8 cellular contexts compared by ENCODE assay signal in the genomic region with DNA sequence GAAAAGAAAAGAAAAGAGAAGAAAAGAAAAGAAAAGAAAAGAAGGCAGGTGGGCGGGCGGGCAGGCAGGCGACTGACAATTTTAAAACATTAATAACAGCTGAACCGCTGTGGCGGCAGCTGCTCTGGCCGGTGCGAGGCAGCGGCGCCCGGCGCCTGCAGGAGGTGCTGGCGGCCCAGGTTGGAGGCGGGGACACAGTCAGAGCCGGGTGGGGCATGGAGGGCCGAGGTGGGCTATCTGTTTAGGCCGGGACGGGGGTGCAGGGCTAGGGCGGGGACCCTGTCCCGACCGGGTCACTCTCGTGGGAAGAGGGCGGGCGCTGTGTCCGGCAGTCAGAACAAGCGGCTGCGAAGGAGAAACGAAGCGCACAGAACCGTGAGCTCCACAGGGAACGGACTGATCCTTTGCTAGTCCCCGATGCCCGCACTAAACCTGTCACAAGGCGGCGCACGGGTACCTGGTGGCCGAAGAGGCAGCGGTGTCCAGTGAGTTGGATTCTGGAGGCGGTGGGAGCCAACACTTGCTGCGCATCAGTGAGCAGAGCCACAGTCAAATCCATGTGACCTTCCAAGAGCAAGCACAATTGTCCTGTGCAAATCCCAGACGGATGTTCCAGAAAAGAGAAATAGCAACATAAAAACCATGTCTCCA. TPM values are rescaled to one million over a fixed set of nuclear protein-coding genes. Genes with fewer than 3 reads are reported as not detected.
DNase-seq lines count a peak whose midpoint lies in the region; ATAC-seq and TF ChIP-seq lines count a peak whose summit lies in the region.

No MANE protein-coding gene starts in this region.

- H3K36me3 ChIP-seq in HEK293 (ENCODE audit: control insufficient read depth in 2 of 2, insufficient read depth in 1 of 2, low read length in 2 of 2) = no peaks in the 10 kb centered on the region
- no peaks in the 10 kb centered on the region for H3K36me3 ChIP-seq in MG63
- no peaks in the 10 kb centered on the region for H3K36me3 ChIP-seq in osteoblast (ENCODE audit: insufficient read depth, low read length)
- no peaks in the 10 kb centered on the region for H3K36me3 ChIP-seq in upper lobe of left lung

- H2AFZ ChIP-seq in osteoblast (ENCODE audit: low read length) = peak overlapping the region; percentile 90

- H3K4me1 ChIP-seq in HEK293 (ENCODE audit: control insufficient read depth, insufficient read depth, low read length) = no peaks in the 10 kb centered on the region
- peaks cover 6% of the 10 kb centered on the region for H3K4me1 ChIP-seq in osteoblast (ENCODE audit: insufficient read depth, low read length)
- peaks cover 0 to 7% (median 3%) of the 10 kb centered on the region in 4 donors for H3K4me1 ChIP-seq in upper lobe of left lung

- H3K9me3 ChIP-seq in HEK293 (ENCODE audit: control insufficient read depth, insufficient read depth, low read depth, low read length) (no peaks in the 10 kb centered on the region), MG63 (peaks cover 2% of the 10 kb centered on the region; the same call in 1 of the 2 replicates), osteoblast (ENCODE audit: low read depth, low read length) (no peaks in the 10 kb centered on the region), upper lobe of left lung (no peaks in the 10 kb centered on the region)

- ATAC-seq in Right ventricle myocardium superior (ENCODE audit: poor library complexity) (peak; percentile 98), upper lobe of left lung (ENCODE audit: low FRiP score in 2 of 2) (peak; percentile 92 to 93)

- H3K4me3 ChIP-seq in HEK293 (ENCODE audit: low read depth, low read length) (peak overlapping the region; percentile 55), MG63 (peak overlapping the region; percentile 65), osteoblast (ENCODE audit: insufficient read depth, low read length) (peak overlapping the region; percentile 75), upper lobe of left lung (peak overlapping the region; percentile 49 to 59 (median 54))

- no peak for TF ChIP-seq EP300 in upper lobe of left lung (IDR thresholded peaks at IDR 0.05)

- intact Hi-C loops in Right ventricle myocardium superior (cut with DNase I) = no loop called here

- no peak overlapping the region for H3K27ac ChIP-seq in HEK293 (ENCODE audit: extremely low read depth, low read depth, low read length)
- H3K27ac ChIP-seq in osteoblast (ENCODE audit: low read depth, low read length) = no peak overlapping the region
- peak overlapping the region in 3 of 4 donors; percentile 27 to 59 (median 37) for H3K27ac ChIP-seq in upper lobe of left lung

- H3K79me2 ChIP-seq in osteoblast (ENCODE audit: insufficient read depth, low read length) = no peaks in the 10 kb centered on the region

- CTCF ChIA-PET in GM10248 (lab: Yijun Ruan, JAX) (interaction anchor here (0.6 to 1.8 kb wide), 10 partner anchors 9 to 87 kb away, joined by 3 to 9 read pairs (median 4); a partner anchor contains a TSS), HEK293 (lab: Yijun Ruan, JAX) (interaction anchor here (0.6 to 3.9 kb wide), 40 partner anchors 9 to 474 kb away, joined by 3 to 41 read pairs (median 4); a partner anchor contains a TSS)

- no peaks in the 10 kb centered on the region for H4K20me1 ChIP-seq in osteoblast (ENCODE audit: insufficient read depth, low read length)

- WGBS in upper lobe of left lung, 2 donors = 3% methylated on average over 18 to 40 of the region's 40 CpGs

- TF ChIP-seq CTCF in GM10248 (IDR thresholded peaks at IDR 0.05; ENCODE audit: control extremely low read depth, extremely low read depth, low read depth, missing control alignments) (peak; percentile 61), HEK293 (tag by site-specific recombination; IDR thresholded peaks at IDR 0.05) (peak; percentile 92), osteoblast (IDR thresholded peaks at IDR 0.05; ENCODE audit: extremely low read depth, low read depth, low read length) (peak; percentile 42), upper lobe of left lung (IDR thresholded peaks at IDR 0.05) (peak; percentile 51 to 73 (median 64))

- peak overlapping the region; percentile 86 for H3K4me2 ChIP-seq in osteoblast (ENCODE audit: insufficient read depth, low read length)

- TF ChIP-seq POLR2A in upper lobe of left lung (IDR thresholded peaks at IDR 0.05) = no peak

- POLR2A ChIA-PET in GM10248 (lab: Yijun Ruan, JAX) = no interaction called here
- POLR2A ChIA-PET in HEK293 (lab: Yijun Ruan, JAX) = interaction anchor here (0.9 to 1.0 kb wide), 2 partner anchors 10 to 11 kb away, joined by 3 read pairs; no protein-coding TSS in a partner anchor

- DNase-seq in GM10248 (ENCODE audit: extremely low spot score) = peak; percentile 79
- peak; percentile 78 for DNase-seq in MG63
- peak; percentile 82 for DNase-seq in SK-N-DZ (ENCODE audit: low spot score)
- DNase-seq in activated naive CD8-positive, alpha-beta T cell treated with anti-CD3 and anti-CD28 coated beads, Interleukin-2, amount 50 U/mL, for 16 hours (ENCODE audit: low read depth, low spot score) = peak; percentile 13
- DNase-seq in Right ventricle myocardium superior = peak; percentile 84
- DNase-seq in osteoblast (ENCODE audit: insufficient read length, low spot score, missing footprints) = peak; percentile 90
- peak; percentile 77 to 94 for DNase-seq in upper lobe of left lung

- no peaks in the 10 kb centered on the region for H3K27me3 ChIP-seq in MG63
- peaks cover 7% of the 10 kb centered on the region for H3K27me3 ChIP-seq in osteoblast (ENCODE audit: insufficient read depth, low read length)
- no peaks in the 10 kb centered on the region for H3K27me3 ChIP-seq in upper lobe of left lung

TF ChIP-seq in HEK293, 187 proteins besides CTCF, POLR2A, EP300 and RAD21 (continues in another document):
- no peak for TF ChIP-seq GLI2 (tag by site-specific recombination; IDR thresholded peaks at IDR 0.05; ENCODE audit: borderline replicate concordance, low read depth)
- TF ChIP-seq ZNF174 (tag by site-specific recombination; IDR thresholded peaks at IDR 0.05) = no peak
- no peak for TF ChIP-seq ZNF211 (tag by site-specific recombination; IDR thresholded peaks at IDR 0.05; ENCODE audit: low read depth)
- TF ChIP-seq, protein P1, sequence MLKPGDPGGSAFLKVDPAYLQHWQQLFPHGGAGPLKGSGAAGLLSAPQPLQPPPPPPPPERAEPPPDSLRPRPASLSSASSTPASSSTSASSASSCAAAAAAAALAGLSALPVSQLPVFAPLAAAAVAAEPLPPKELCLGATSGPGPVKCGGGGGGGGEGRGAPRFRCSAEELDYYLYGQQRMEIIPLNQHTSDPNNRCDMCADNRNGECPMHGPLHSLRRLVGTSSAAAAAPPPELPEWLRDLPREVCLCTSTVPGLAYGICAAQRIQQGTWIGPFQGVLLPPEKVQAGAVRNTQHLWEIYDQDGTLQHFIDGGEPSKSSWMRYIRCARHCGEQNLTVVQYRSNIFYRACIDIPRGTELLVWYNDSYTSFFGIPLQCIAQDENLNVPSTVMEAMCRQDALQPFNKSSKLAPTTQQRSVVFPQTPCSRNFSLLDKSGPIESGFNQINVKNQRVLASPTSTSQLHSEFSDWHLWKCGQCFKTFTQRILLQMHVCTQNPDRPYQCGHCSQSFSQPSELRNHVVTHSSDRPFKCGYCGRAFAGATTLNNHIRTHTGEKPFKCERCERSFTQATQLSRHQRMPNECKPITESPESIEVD (tag by site-specific recombination; IDR thresholded peaks at IDR 0.05) = no peak
- TF ChIP-seq GLIS2 (tag by site-specific recombination; IDR thresholded peaks at IDR 0.05) = peak; percentile 56
- TF ChIP-seq ZNF292 (tag by site-specific recombination; IDR thresholded peaks at IDR 0.05; ENCODE audit: borderline replicate concordance, low read depth) = no peak
- TF ChIP-seq, protein P2, sequence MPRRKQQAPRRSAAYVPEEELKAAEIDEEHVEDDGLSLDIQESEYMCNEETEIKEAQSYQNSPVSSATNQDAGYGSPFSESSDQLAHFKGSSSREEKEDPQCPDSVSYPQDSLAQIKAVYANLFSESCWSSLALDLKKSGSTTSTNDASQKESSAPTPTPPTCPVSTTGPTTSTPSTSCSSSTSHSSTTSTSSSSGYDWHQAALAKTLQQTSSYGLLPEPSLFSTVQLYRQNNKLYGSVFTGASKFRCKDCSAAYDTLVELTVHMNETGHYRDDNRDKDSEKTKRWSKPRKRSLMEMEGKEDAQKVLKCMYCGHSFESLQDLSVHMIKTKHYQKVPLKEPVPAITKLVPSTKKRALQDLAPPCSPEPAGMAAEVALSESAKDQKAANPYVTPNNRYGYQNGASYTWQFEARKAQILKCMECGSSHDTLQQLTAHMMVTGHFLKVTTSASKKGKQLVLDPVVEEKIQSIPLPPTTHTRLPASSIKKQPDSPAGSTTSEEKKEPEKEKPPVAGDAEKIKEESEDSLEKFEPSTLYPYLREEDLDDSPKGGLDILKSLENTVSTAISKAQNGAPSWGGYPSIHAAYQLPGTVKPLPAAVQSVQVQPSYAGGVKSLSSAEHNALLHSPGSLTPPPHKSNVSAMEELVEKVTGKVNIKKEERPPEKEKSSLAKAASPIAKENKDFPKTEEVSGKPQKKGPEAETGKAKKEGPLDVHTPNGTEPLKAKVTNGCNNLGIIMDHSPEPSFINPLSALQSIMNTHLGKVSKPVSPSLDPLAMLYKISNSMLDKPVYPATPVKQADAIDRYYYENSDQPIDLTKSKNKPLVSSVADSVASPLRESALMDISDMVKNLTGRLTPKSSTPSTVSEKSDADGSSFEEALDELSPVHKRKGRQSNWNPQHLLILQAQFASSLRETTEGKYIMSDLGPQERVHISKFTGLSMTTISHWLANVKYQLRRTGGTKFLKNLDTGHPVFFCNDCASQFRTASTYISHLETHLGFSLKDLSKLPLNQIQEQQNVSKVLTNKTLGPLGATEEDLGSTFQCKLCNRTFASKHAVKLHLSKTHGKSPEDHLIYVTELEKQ (tag by site-specific recombination; IDR thresholded peaks at IDR 0.05; ENCODE audit: borderline replicate concordance) = no peak

RNA-seq across cellular contexts. Expression of a gene that starts 13.6 kb away (rescaled TPM):
- not detected in 2 replicates for total RNA-seq in MG63 (2014; rRNA removed; shearing (Covaris generic); ENCODE audit: low replicate concordance)
- not detected in 2 replicates for polyA plus RNA-seq in SK-N-DZ (2014; cell fraction: cytosol; rRNA removed)
- not detected in 2 replicates for polyA plus RNA-seq in SK-N-DZ (2014; cell fraction: nucleus; rRNA removed)
- total RNA-seq in Right ventricle myocardium superior = 0.56 TPM
- not detected in 2 replicates for total RNA-seq in osteoblast
- 1 to 10 TPM in 2 of 6 donors, not detected in 4; 1.3 to 1.8 TPM for total RNA-seq in upper lobe of left lung

RNA-seq across cellular contexts. Expression of a gene that starts 50.5 kb away (rescaled TPM):
- 14.1 and 31.1 TPM in 2 replicates for total RNA-seq in MG63 (2014; rRNA removed; shearing (Covaris generic); ENCODE audit: low replicate concordance)
- polyA plus RNA-seq in SK-N-DZ (2014; cell fraction: cytosol; rRNA removed) = 10.0 and 13.6 TPM in 2 replicates
- 7.6 and 10.8 TPM in 2 replicates for polyA plus RNA-seq in SK-N-DZ (2014; cell fraction: nucleus; rRNA removed)
- total RNA-seq in Right ventricle myocardium superior (14.6 TPM), osteoblast (17.7 and 19.2 TPM in 2 replicates), upper lobe of left lung (10 to 100 TPM; 10.4 to 25.1 (median 13.4) TPM)

RNA-seq across cellular contexts. Expression of a gene that starts 50.8 kb away (rescaled TPM):
- 14.3 and 18.6 TPM in 2 replicates for total RNA-seq in MG63 (2014; rRNA removed; shearing (Covaris generic); ENCODE audit: low replicate concordance)
- 14.9 and 20.9 TPM in 2 replicates for polyA plus RNA-seq in SK-N-DZ (2014; cell fraction: cytosol; rRNA removed)
- polyA plus RNA-seq in SK-N-DZ (2014; cell fraction: nucleus; rRNA removed) = 22.9 and 25.9 TPM in 2 replicates
- 16.5 TPM for total RNA-seq in Right ventricle myocardium superior
- total RNA-seq in osteoblast = 10.3 and 12.3 TPM in 2 replicates
- total RNA-seq in upper lobe of left lung = 10 to 100 TPM in 2 of 6 donors, 1 to 10 TPM in 4; 3.9 to 13.4 (median 9.2) TPM

Comparison
In these comparisons a context has a peak if more than half of its experiments do, and no peak if none do; other contexts are left out.
1. DNase-seq: peak in every context shown above with its lines; median percentile 90 in osteoblast; 86 in upper lobe of left lung; 84 in Right ventricle myocardium superior; 82 in SK-N-DZ; 79 in GM10248; 78 in MG63; 13 in activated naive CD8-positive, alpha-beta T cell treated with anti-CD3 and anti-CD28 coated beads, Interleukin-2, amount 50 U/mL, for 16 hours.
2. CTCF ChIP-seq: peak in every context shown above with its lines; median percentile 92 in HEK293; 64 in upper lobe of left lung; 61 in GM10248; 42 in osteoblast.
3. H3K27ac ChIP-seq: peak in upper lobe of left lung (3 of 4); none in HEK293 (single experiment) and osteoblast (single experiment).
4. Peak in every context shown above with its lines, with median percentiles within 50 percentile points of each other: H3K4me3 ChIP-seq.